8 cellular contexts compared by ENCODE assay signal in genomic region chr22:21816787-21817496, GRCh38. TPM values are rescaled to one million over a fixed set of nuclear protein-coding genes. Genes with fewer than 3 reads are reported as not detected.
DNase-seq lines count a peak whose midpoint lies in the region; ATAC-seq and TF ChIP-seq lines count a peak whose summit lies in the region.

No MANE protein-coding gene starts in this region.

- no peak overlapping the region for H3K4me3 Mint-ChIP-seq in mesothelial cell of epicardium

- H3K27me3 Mint-ChIP-seq in mesothelial cell of epicardium (ENCODE audit: low read depth) = no peaks in the 10 kb centered on the region

- H3K36me3 Mint-ChIP-seq in mesothelial cell of epicardium = peaks cover 2% of the 10 kb centered on the region

- peaks cover 28% of the 10 kb centered on the region for H3K4me1 Mint-ChIP-seq in mesothelial cell of epicardium

- peak overlapping the region; percentile 71 for H3K27ac Mint-ChIP-seq in mesothelial cell of epicardium

- in situ Hi-C loops in Caki2 (cut with HindIII; ENCODE audit: low pct_unique_long_range_greater_than_20kb, low sequenced_read_pairs) = no loop called here

- TF ChIP-seq CTCF in mesothelial cell of epicardium (IDR thresholded peaks at IDR 0.05; ENCODE audit: unreplicated experiment) = no peak

- peak; percentile 42 for ATAC-seq in HG02642 (IDR thresholded peaks at IDR 0.05; ENCODE audit: poor library complexity, unreplicated experiment)
- ATAC-seq in HG02610 (IDR thresholded peaks at IDR 0.05; ENCODE audit: unreplicated experiment) = no peak

- peak; percentile 63 for DNase-seq in Caki2 (ENCODE audit: low read depth)
- DNase-seq in SKM-1 (lab: John Stamatoyannopoulos, UW; ENCODE audit: unreplicated experiment) = peak; percentile 85
- DNase-seq in dedifferentiated amniotic fluid mesenchymal stem cell (ENCODE audit: extremely low spot score) = peak; percentile 90
- DNase-seq in mesothelial cell of epicardium (ENCODE audit: low spot score in 2 of 2, unreplicated experiment in 2 of 2) = no peak
- DNase-seq in cortex of kidney (lab: John Stamatoyannopoulos, UW) = no peak
- no peak for DNase-seq in ecto neural progenitor cell (ENCODE audit: low spot score)

- H3K9me3 Mint-ChIP-seq in mesothelial cell of epicardium = peaks cover 5% of the 10 kb centered on the region

RNA-seq across cellular contexts. Expression of gene MAPK1, which starts 50.5 kb away (rescaled TPM):
- 27.8 and 34.9 TPM in 2 replicates for total RNA-seq in Caki2 (2014; rRNA removed; shearing (Covaris generic); ENCODE audit: low replicate concordance)
- 90.2 to 92.9 TPM (median 90.4 TPM) in 3 replicates for total RNA-seq in mesothelial cell of epicardium

Comparison
In these comparisons a context has a peak if more than half of its experiments do, and no peak if none do; other contexts are left out.
1. DNase-seq: peak in Caki2 (single experiment), SKM-1 (single experiment) and dedifferentiated amniotic fluid mesenchymal stem cell (single experiment); none in mesothelial cell of epicardium (0 of 2), cortex of kidney (single experiment) and ecto neural progenitor cell (single experiment).